3 cellular contexts compared by ENCODE assay signal in the genomic region with DNA sequence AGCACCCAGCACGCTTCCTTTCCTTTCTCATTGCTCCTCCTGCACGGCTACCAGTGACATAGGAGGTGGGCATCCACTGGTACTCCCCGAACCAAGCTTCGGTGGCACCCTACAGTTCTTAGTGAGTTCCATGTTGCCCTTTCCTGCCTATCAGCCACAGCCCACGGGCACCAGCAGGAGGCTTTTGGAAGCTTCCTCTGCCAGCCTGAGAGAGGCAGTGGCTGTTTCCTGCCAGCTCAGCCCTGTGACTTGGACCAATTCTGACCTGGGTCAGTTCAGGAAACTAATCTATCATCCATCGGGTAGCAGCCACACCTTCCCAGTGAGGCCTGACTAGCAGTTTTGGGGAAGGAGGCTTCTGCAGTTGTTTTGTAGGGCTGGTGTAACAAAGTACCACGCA.
TF ChIP-seq lines count a peak whose summit lies in the region.

No MANE protein-coding gene starts in this region.

TF ChIP-seq in SK-N-SH treated with all-trans-retinoic acid at 6 μM for 48 hours, 23 proteins besides CTCF, POLR2A, EP300 and RAD21:
- TF ChIP-seq SNAI2 (CRISPR knock-in tag; IDR thresholded peaks at IDR 0.05) (no peak), ISL1 (CRISPR knock-in tag; IDR thresholded peaks at IDR 0.05) (no peak), PPARA (CRISPR knock-in tag; IDR thresholded peaks at IDR 0.05; ENCODE audit: borderline replicate concordance) (no peak), TOX (CRISPR knock-in tag; IDR thresholded peaks at IDR 0.05; ENCODE audit: borderline replicate concordance) (no peak), ZNF8 (CRISPR knock-in tag; IDR thresholded peaks at IDR 0.05) (no peak), BACH2 (CRISPR knock-in tag; IDR thresholded peaks at IDR 0.05; ENCODE audit: borderline replicate concordance) (no peak), ZNF70 (CRISPR knock-in tag; IDR thresholded peaks at IDR 0.05) (no peak), CSDC2 (CRISPR knock-in tag; IDR thresholded peaks at IDR 0.05) (no peak), ZFP3 (CRISPR knock-in tag; IDR thresholded peaks at IDR 0.05) (no peak), ESRRG (CRISPR knock-in tag; IDR thresholded peaks at IDR 0.05) (no peak), OSR1 (CRISPR knock-in tag; IDR thresholded peaks at IDR 0.05) (no peak), ZC3H10 (CRISPR knock-in tag; IDR thresholded peaks at IDR 0.05) (no peak)
- TF ChIP-seq, protein P1, sequence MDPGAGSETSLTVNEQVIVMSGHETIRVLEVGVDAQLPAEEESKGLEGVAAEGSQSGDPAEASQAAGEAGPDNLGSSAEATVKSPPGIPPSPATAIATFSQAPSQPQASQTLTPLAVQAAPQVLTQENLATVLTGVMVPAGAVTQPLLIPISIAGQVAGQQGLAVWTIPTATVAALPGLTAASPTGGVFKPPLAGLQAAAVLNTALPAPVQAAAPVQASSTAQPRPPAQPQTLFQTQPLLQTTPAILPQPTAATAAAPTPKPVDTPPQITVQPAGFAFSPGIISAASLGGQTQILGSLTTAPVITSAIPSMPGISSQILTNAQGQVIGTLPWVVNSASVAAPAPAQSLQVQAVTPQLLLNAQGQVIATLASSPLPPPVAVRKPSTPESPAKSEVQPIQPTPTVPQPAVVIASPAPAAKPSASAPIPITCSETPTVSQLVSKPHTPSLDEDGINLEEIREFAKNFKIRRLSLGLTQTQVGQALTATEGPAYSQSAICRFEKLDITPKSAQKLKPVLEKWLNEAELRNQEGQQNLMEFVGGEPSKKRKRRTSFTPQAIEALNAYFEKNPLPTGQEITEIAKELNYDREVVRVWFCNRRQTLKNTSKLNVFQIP (CRISPR knock-in tag; IDR thresholded peaks at IDR 0.05; ENCODE audit: borderline replicate concordance, low read depth) = no peak
- TF ChIP-seq, protein P2, sequence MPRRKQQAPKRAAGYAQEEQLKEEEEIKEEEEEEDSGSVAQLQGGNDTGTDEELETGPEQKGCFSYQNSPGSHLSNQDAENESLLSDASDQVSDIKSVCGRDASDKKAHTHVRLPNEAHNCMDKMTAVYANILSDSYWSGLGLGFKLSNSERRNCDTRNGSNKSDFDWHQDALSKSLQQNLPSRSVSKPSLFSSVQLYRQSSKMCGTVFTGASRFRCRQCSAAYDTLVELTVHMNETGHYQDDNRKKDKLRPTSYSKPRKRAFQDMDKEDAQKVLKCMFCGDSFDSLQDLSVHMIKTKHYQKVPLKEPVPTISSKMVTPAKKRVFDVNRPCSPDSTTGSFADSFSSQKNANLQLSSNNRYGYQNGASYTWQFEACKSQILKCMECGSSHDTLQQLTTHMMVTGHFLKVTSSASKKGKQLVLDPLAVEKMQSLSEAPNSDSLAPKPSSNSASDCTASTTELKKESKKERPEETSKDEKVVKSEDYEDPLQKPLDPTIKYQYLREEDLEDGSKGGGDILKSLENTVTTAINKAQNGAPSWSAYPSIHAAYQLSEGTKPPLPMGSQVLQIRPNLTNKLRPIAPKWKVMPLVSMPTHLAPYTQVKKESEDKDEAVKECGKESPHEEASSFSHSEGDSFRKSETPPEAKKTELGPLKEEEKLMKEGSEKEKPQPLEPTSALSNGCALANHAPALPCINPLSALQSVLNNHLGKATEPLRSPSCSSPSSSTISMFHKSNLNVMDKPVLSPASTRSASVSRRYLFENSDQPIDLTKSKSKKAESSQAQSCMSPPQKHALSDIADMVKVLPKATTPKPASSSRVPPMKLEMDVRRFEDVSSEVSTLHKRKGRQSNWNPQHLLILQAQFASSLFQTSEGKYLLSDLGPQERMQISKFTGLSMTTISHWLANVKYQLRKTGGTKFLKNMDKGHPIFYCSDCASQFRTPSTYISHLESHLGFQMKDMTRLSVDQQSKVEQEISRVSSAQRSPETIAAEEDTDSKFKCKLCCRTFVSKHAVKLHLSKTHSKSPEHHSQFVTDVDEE (CRISPR knock-in tag; IDR thresholded peaks at IDR 0.05) = no peak
- TF ChIP-seq, protein P3, sequence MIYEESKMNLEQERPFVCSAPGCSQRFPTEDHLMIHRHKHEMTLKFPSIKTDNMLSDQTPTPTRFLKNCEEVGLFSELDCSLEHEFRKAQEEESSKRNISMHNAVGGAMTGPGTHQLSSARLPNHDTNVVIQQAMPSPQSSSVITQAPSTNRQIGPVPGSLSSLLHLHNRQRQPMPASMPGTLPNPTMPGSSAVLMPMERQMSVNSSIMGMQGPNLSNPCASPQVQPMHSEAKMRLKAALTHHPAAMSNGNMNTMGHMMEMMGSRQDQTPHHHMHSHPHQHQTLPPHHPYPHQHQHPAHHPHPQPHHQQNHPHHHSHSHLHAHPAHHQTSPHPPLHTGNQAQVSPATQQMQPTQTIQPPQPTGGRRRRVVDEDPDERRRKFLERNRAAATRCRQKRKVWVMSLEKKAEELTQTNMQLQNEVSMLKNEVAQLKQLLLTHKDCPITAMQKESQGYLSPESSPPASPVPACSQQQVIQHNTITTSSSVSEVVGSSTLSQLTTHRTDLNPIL (CRISPR knock-in tag; IDR thresholded peaks at IDR 0.05; ENCODE audit: low read depth) = no peak

TF ChIP-seq in SK-N-SH, 30 proteins besides CTCF, POLR2A, EP300 and RAD21:
- TF ChIP-seq RCOR1 (IDR thresholded peaks at IDR 0.05; ENCODE audit: low read length) = no peak
- no peak for TF ChIP-seq MXI1 (IDR thresholded peaks at IDR 0.05; ENCODE audit: low read depth, low read length)
- no peak for TF ChIP-seq YY1 (IDR thresholded peaks at IDR 0.05; ENCODE audit: low read depth)
- TF ChIP-seq, protein P4, sequence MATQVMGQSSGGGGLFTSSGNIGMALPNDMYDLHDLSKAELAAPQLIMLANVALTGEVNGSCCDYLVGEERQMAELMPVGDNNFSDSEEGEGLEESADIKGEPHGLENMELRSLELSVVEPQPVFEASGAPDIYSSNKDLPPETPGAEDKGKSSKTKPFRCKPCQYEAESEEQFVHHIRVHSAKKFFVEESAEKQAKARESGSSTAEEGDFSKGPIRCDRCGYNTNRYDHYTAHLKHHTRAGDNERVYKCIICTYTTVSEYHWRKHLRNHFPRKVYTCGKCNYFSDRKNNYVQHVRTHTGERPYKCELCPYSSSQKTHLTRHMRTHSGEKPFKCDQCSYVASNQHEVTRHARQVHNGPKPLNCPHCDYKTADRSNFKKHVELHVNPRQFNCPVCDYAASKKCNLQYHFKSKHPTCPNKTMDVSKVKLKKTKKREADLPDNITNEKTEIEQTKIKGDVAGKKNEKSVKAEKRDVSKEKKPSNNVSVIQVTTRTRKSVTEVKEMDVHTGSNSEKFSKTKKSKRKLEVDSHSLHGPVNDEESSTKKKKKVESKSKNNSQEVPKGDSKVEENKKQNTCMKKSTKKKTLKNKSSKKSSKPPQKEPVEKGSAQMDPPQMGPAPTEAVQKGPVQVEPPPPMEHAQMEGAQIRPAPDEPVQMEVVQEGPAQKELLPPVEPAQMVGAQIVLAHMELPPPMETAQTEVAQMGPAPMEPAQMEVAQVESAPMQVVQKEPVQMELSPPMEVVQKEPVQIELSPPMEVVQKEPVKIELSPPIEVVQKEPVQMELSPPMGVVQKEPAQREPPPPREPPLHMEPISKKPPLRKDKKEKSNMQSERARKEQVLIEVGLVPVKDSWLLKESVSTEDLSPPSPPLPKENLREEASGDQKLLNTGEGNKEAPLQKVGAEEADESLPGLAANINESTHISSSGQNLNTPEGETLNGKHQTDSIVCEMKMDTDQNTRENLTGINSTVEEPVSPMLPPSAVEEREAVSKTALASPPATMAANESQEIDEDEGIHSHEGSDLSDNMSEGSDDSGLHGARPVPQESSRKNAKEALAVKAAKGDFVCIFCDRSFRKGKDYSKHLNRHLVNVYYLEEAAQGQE (IDR thresholded peaks at IDR 0.05; ENCODE audit: low read depth, low read length) = no peak
- TF ChIP-seq, protein P5, sequence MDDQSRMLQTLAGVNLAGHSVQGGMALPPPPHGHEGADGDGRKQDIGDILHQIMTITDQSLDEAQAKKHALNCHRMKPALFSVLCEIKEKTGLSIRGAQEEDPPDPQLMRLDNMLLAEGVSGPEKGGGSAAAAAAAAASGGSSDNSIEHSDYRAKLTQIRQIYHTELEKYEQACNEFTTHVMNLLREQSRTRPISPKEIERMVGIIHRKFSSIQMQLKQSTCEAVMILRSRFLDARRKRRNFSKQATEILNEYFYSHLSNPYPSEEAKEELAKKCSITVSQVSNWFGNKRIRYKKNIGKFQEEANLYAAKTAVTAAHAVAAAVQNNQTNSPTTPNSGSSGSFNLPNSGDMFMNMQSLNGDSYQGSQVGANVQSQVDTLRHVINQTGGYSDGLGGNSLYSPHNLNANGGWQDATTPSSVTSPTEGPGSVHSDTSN (IDR thresholded peaks at IDR 0.05) = no peak
TF ChIP-seq in SK-N-SH: peak in this region for 0.

TF ChIP-seq in IMR-90, 13 proteins besides CTCF, POLR2A, EP300 and RAD21:
- TF ChIP-seq, protein P6, sequence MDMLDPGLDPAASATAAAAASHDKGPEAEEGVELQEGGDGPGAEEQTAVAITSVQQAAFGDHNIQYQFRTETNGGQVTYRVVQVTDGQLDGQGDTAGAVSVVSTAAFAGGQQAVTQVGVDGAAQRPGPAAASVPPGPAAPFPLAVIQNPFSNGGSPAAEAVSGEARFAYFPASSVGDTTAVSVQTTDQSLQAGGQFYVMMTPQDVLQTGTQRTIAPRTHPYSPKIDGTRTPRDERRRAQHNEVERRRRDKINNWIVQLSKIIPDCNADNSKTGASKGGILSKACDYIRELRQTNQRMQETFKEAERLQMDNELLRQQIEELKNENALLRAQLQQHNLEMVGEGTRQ (IDR thresholded peaks at IDR 0.05; ENCODE audit: low read depth, low read length) = no peak
- TF ChIP-seq BHLHE40 (IDR thresholded peaks at IDR 0.05; ENCODE audit: low read depth, low read length) = no peak
- no peak for TF ChIP-seq SMC3 (IDR thresholded peaks at IDR 0.05; ENCODE audit: low read depth, low read length)
- TF ChIP-seq, protein P7, sequence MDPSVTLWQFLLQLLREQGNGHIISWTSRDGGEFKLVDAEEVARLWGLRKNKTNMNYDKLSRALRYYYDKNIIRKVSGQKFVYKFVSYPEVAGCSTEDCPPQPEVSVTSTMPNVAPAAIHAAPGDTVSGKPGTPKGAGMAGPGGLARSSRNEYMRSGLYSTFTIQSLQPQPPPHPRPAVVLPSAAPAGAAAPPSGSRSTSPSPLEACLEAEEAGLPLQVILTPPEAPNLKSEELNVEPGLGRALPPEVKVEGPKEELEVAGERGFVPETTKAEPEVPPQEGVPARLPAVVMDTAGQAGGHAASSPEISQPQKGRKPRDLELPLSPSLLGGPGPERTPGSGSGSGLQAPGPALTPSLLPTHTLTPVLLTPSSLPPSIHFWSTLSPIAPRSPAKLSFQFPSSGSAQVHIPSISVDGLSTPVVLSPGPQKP (IDR thresholded peaks at IDR 0.05; ENCODE audit: borderline replicate concordance, low read depth, low read length) = no peak
- TF ChIP-seq MAFK (IDR thresholded peaks at IDR 0.05; ENCODE audit: low read depth, low read length) = no peak
- no peak for TF ChIP-seq MXI1 (IDR thresholded peaks at IDR 0.05; ENCODE audit: borderline replicate concordance, low read depth, low read length)
- no peak for TF ChIP-seq CEBPB (IDR thresholded peaks at IDR 0.05; ENCODE audit: low read depth, low read length)
- TF ChIP-seq RFX5 (IDR thresholded peaks at IDR 0.05; ENCODE audit: low read depth, low read length) = no peak
- TF ChIP-seq NFE2L2 (IDR thresholded peaks at IDR 0.05; ENCODE audit: low read depth, low read length) = no peak
- no peak for TF ChIP-seq FOS (IDR thresholded peaks at IDR 0.05; ENCODE audit: low read depth, low read length)
- no peak for TF ChIP-seq CHD1 (IDR thresholded peaks at IDR 0.05; ENCODE audit: low read depth, low read length)
- no peak for TF ChIP-seq RCOR1 (IDR thresholded peaks at IDR 0.05; ENCODE audit: insufficient replicate concordance, low read length)
- TF ChIP-seq MAZ (IDR thresholded peaks at IDR 0.05; ENCODE audit: borderline replicate concordance, low read depth, low read length) = no peak
